19 cellular contexts compared by ENCODE assay signal in genomic region chr17:80763293-80763867, GRCh38.
DNase-seq lines count a peak whose midpoint lies in the region; ATAC-seq, FAIRE-seq and TF ChIP-seq lines count a peak whose summit lies in the region.
"Had no signal": no experiment of that assay in that cellular context is flagged by ENCODE, and none has a peak within 500 bp of the region (broad histone marks: within the 10 kb centered on the region; RNA-seq: fewer than 3 reads in every experiment).

No MANE protein-coding gene starts in this region.

- no peak for FAIRE-seq in HepG2 (lab: Jason Lieb, UNC)
- FAIRE-seq: colon, GM12878 had no signal

- no peak for TF ChIP-seq POLR2A in HepG2 (IDR thresholded peaks at IDR 0.05; ENCODE audit: insufficient read depth in 1 of 2, low read depth in 2 of 2, low read length in 2 of 2)
- no peak for TF ChIP-seq POLR2A in right lobe of liver (IDR thresholded peaks at IDR 0.05)

- H3K36me3 Mint-ChIP-seq in activated CD4-positive, alpha-beta memory T cell treated with anti-CD3 and anti-CD28 coated beads for 36 hours = peaks cover 7% of the 10 kb centered on the region
- no peaks in the 10 kb centered on the region for H3K36me3 Mint-ChIP-seq in glutamatergic neuron (ENCODE audit: unreplicated experiment)
- H3K36me3 Mint-ChIP-seq: WTC11 had no signal

- H3K27ac ChIP-seq in HepG2 (ENCODE audit: extremely low read length, insufficient read depth, low read length) = no peak overlapping the region
- no peak overlapping the region for H3K27ac ChIP-seq in right lobe of liver
- H3K27ac ChIP-seq: sigmoid colon had no signal

- H2AFZ ChIP-seq in HepG2 (ENCODE audit: low read length) = no peak overlapping the region

- no TSS peak for BruUV-seq in HepG2 (replicated peaks; lab: Mats Ljungman, UMichigan)

- H3K4me1 Mint-ChIP-seq in activated CD4-positive, alpha-beta memory T cell treated with anti-CD3 and anti-CD28 coated beads for 36 hours (ENCODE audit: low read depth) = peaks cover 72% of the 10 kb centered on the region
- H3K4me1 Mint-ChIP-seq in glutamatergic neuron (ENCODE audit: low read depth, unreplicated experiment) = peaks cover 10% of the 10 kb centered on the region
- H3K4me1 Mint-ChIP-seq: WTC11 had no signal

- no peak for DNase-seq in HepG2 (ENCODE audit: low spot score)
- DNase-seq in right lobe of liver = no peak
- DNase-seq in activated CD4-positive, alpha-beta memory T cell treated with anti-CD3 and anti-CD28 coated beads for 36 hours = no peak
- no peak for DNase-seq in glutamatergic neuron
- no peak for DNase-seq in cerebellum (ENCODE audit: low spot score)
- no peak for DNase-seq in NCI-H2171 treated with DMSO at 0.1 percent for 48 hours (lab: John Stamatoyannopoulos, UW)
- no peak for DNase-seq in activated gamma-delta T cell (lab: John Stamatoyannopoulos, UW)
- DNase-seq: Caco-2; foreskin fibroblast; left cardiac atrium; MM.1S; NCI-H187 treated with DMSO at 0.1 percent for 48 hours; NCI-H510A treated with DMSO at 0.1 percent for 48 hours; SHP77 treated with DMSO at 0.1 percent for 48 hours; sigmoid colon; stimulated activated CD4-positive, alpha-beta T cell treated with anti-CD3 and anti-CD28 coated beads, Interleukin-2, amount 100 ng/mL, for 24 hours had no signal

- H3K9ac ChIP-seq in HepG2 (ENCODE audit: insufficient read depth, low read depth, low read length) = no peak overlapping the region

- H3K9me3 ChIP-seq in HepG2 (ENCODE audit: low read length) (no peaks in the 10 kb centered on the region), right lobe of liver (no peaks in the 10 kb centered on the region)
- H3K9me3 ChIP-seq: Caco-2, sigmoid colon had no signal

- H4K20me1 ChIP-seq in HepG2 (ENCODE audit: insufficient read depth, low read length) = no peaks in the 10 kb centered on the region

- intact Hi-C loops in HepG2 (cut with micrococcal nuclease; ENCODE audit: unreplicated experiment) = no loop called here
- intact Hi-C loops in right lobe of liver (cut with DNase I) = no loop called here
- intact Hi-C loops in activated CD4-positive, alpha-beta memory T cell treated with anti-CD3 and anti-CD28 coated beads for 36 hours (cut with micrococcal nuclease) = no loop called here

- peaks cover 5 to 37% of the 10 kb centered on the region in 2 experiments; a peak in 4 of 5 replicates for H3K36me3 ChIP-seq in HepG2 (replicated peaks in 1 of 2; ENCODE audit: control insufficient read depth in 1 of 2, insufficient read depth in 2 of 2, low read length in 2 of 2)
- no peaks in the 10 kb centered on the region for H3K36me3 ChIP-seq in right lobe of liver
- H3K36me3 ChIP-seq: sigmoid colon had no signal

- H3K27ac Mint-ChIP-seq in activated CD4-positive, alpha-beta memory T cell treated with anti-CD3 and anti-CD28 coated beads for 36 hours = peak overlapping the region; percentile 64
- H3K27ac Mint-ChIP-seq in glutamatergic neuron (ENCODE audit: unreplicated experiment) = peak overlapping the region; percentile 2
- H3K27ac Mint-ChIP-seq: WTC11 had no signal

- CTCF ChIA-PET in HepG2 (lab: Yijun Ruan, JAX; ENCODE audit: low intra/inter-chr PET ratio, low total read pairs) = no interaction called here
- CTCF ChIA-PET in activated CD4-positive, alpha-beta memory T cell treated with anti-CD3 and anti-CD28 coated beads for 36 hours (lab: Charles Lee) = interaction anchor here (0.8 to 2.0 kb wide), 4 partner anchors 49 to 662 kb away, joined by 3 to 11 read pairs (median 4); partner anchors contain the start of gene GAA

- no peaks in the 10 kb centered on the region for H3K27me3 ChIP-seq in HepG2 (ENCODE audit: control insufficient read depth in 1 of 2, insufficient read depth in 2 of 2, low read length in 2 of 2)
- H3K27me3 ChIP-seq in right lobe of liver = no peaks in the 10 kb centered on the region
- H3K27me3 ChIP-seq: sigmoid colon had no signal

- in situ Hi-C loops in HepG2 (cut with HindIII; ENCODE audit: extremely low pct_ligation_motif_present, low pct_unique_long_range_greater_than_20kb) = no loop called here

- 88% methylated on average over 15 of the region's 15 CpGs for WGBS in HepG2 (ENCODE audit: low lambda C conversion rate)
- 85% methylated on average over 15 of the region's 15 CpGs for WGBS in right lobe of liver (ENCODE audit: insufficient coverage, low coverage, low lambda C conversion rate, missing lambda C conversion rate)

- no peak for TF ChIP-seq RAD21 in HepG2 (CRISPR knock-in tag; IDR thresholded peaks at IDR 0.05)

- no peaks in the 10 kb centered on the region for H3K79me2 ChIP-seq in HepG2 (ENCODE audit: insufficient read depth, low read length)

- TF ChIP-seq EP300 in HepG2 (IDR thresholded peaks at IDR 0.05; ENCODE audit: low read depth in 2 of 2, low read length in 2 of 2) (no peak), HepG2 (CRISPR knock-in tag; IDR thresholded peaks at IDR 0.05; ENCODE audit: borderline replicate concordance) (no peak)

- peak overlapping the region; percentile 13 for H3K4me3 Mint-ChIP-seq in activated CD4-positive, alpha-beta memory T cell treated with anti-CD3 and anti-CD28 coated beads for 36 hours
- peak overlapping the region; percentile 43 for H3K4me3 Mint-ChIP-seq in glutamatergic neuron (ENCODE audit: unreplicated experiment)
- H3K4me3 Mint-ChIP-seq: WTC11 had no signal

- no peaks in the 10 kb centered on the region for H3K9me3 Mint-ChIP-seq in activated CD4-positive, alpha-beta memory T cell treated with anti-CD3 and anti-CD28 coated beads for 36 hours
- no peaks in the 10 kb centered on the region for H3K9me3 Mint-ChIP-seq in glutamatergic neuron (ENCODE audit: unreplicated experiment)
- H3K9me3 Mint-ChIP-seq: WTC11 had no signal

- POLR2A ChIA-PET in HepG2 (lab: Yijun Ruan, JAX) = no interaction called here
- POLR2A ChIA-PET in activated CD4-positive, alpha-beta memory T cell treated with anti-CD3 and anti-CD28 coated beads for 36 hours (lab: Charles Lee) = interaction anchor here (0.8 to 1.7 kb wide), 5 partner anchors 18 to 129 kb away, joined by 3 to 8 read pairs (median 5); no protein-coding TSS in a partner anchor

- TF ChIP-seq CTCF in HepG2 (CRISPR knock-in tag; IDR thresholded peaks at IDR 0.05) (no peak), right lobe of liver (IDR thresholded peaks at IDR 0.05) (no peak), glutamatergic neuron (IDR thresholded peaks at IDR 0.05; ENCODE audit: partially characterized antibody, unreplicated experiment) (no peak)

- peaks cover 9% of the 10 kb centered on the region for H3K4me1 ChIP-seq in HepG2 (ENCODE audit: insufficient read depth, low read length)
- H3K4me1 ChIP-seq in right lobe of liver = no peaks in the 10 kb centered on the region
- H3K4me1 ChIP-seq: Caco-2 had no signal

- H3K4me3 ChIP-seq in HepG2 (replicated peaks in 1 of 3; ENCODE audit: insufficient read depth in 1 of 3, low read depth in 2 of 3, low read length in 3 of 3) (no peak overlapping the region), right lobe of liver (no peak overlapping the region)
- H3K4me3 ChIP-seq: GM12878, sigmoid colon had no signal

- H3K27me3 Mint-ChIP-seq in activated CD4-positive, alpha-beta memory T cell treated with anti-CD3 and anti-CD28 coated beads for 36 hours = no peaks in the 10 kb centered on the region
- no peaks in the 10 kb centered on the region for H3K27me3 Mint-ChIP-seq in glutamatergic neuron (ENCODE audit: unreplicated experiment)

- H3K4me2 ChIP-seq in HepG2 (ENCODE audit: low read depth, low read length) = no peak overlapping the region

- ATAC-seq in HepG2 (no peak), right lobe of liver (no peak)
- ATAC-seq: GM12878, left cardiac atrium, WTC11 had no signal

TF ChIP-seq in HepG2, 621 proteins besides CTCF, POLR2A, EP300 and RAD21:
- TF ChIP-seq RBM39 (IDR thresholded peaks at IDR 0.05; ENCODE audit: low read depth, low read length, poor library complexity, severe bottlenecking) (no peak), RBM22 (optimal IDR thresholded peaks at IDR 0.05; ENCODE audit: low read length) (peak; percentile 68), LRRFIP1 (CRISPR knock-in tag; conservative IDR thresholded peaks at IDR 0.05) (no peak)
